In genomic region chr2:192004188-192004963, GRCh38 we compare ENCODE assay signal across 15 cellular contexts.
A peak's percentile ranks its signal among the peaks of the same experiment; 100 is the strongest.
DNase-seq lines count a peak whose midpoint lies in the region; ATAC-seq, FAIRE-seq and TF ChIP-seq lines count a peak whose summit lies in the region.
"Had no signal": no experiment of that assay in that cellular context is flagged by ENCODE, and none has a peak within 500 bp of the region (broad histone marks: within the 10 kb centered on the region; RNA-seq: fewer than 3 reads in every experiment).

No MANE protein-coding gene starts in this region.

- H3K27me3 ChIP-seq in tibial nerve: no peaks in the 10 kb centered on the region
- H3K27me3 ChIP-seq: ascending aorta, upper lobe of left lung had no signal

- no peak overlapping the region for H3K27ac ChIP-seq in tibial nerve
- H3K27ac ChIP-seq: ascending aorta, upper lobe of left lung had no signal

- 50 to 55% methylated on average over 5 of the region's 5 CpGs for WGBS in tibial nerve, 2 donors

- TF ChIP-seq CTCF in tibial nerve (IDR thresholded peaks at IDR 0.05): no peak

- TF ChIP-seq EP300 in tibial nerve (IDR thresholded peaks at IDR 0.05): no peak

- DNase-seq in left ventricle myocardium superior (no peak), middle frontal gyrus (ENCODE audit: extremely low spot score, low spot score) (no peak), tibial nerve (ENCODE audit: low spot score in 2 of 2) (no peak), NCI-H1417 treated with DMSO at 0.1 percent for 48 hours (lab: John Stamatoyannopoulos, UW) (no peak)
- DNase-seq: CD8-positive, alpha-beta T cell; hypothalamus; NCI-H510A; upper lobe of left lung had no signal

- no peak overlapping the region for H3K4me3 ChIP-seq in tibial nerve
- H3K4me3 ChIP-seq: ascending aorta, K562, upper lobe of left lung had no signal

- H3K4me1 ChIP-seq in tibial nerve: peaks cover 0 to 3% (median 0%) of the 10 kb centered on the region in 4 donors
- H3K4me1 ChIP-seq: ascending aorta, upper lobe of left lung had no signal

- intact Hi-C loops in left ventricle myocardium superior (cut with micrococcal nuclease): no loop called here

- no peaks in the 10 kb centered on the region for H3K9me3 ChIP-seq in tibial nerve
- H3K9me3 ChIP-seq: ascending aorta, upper lobe of left lung had no signal

- peak; percentile 41 for FAIRE-seq in endometrium (lab: Jason Lieb, UNC)
- FAIRE-seq: GM12891, K562 had no signal

- ATAC-seq in GM18868 (IDR thresholded peaks at IDR 0.05; ENCODE audit: unreplicated experiment): peak; percentile 82
- peak; percentile 62 for ATAC-seq in GM21528 (IDR thresholded peaks at IDR 0.05; ENCODE audit: low FRiP score, unreplicated experiment)
- peak; percentile 75 for ATAC-seq in HG03064 (IDR thresholded peaks at IDR 0.05; ENCODE audit: low read depth, unreplicated experiment)
- ATAC-seq in left ventricle myocardium superior: no peak
- ATAC-seq: CD8-positive, alpha-beta T cell; K562 had no signal

- H3K36me3 ChIP-seq in tibial nerve: no peaks in the 10 kb centered on the region
- H3K36me3 ChIP-seq: ascending aorta, upper lobe of left lung had no signal

- TF ChIP-seq POLR2A in tibial nerve (IDR thresholded peaks at IDR 0.05): no peak
